In the genomic region with DNA sequence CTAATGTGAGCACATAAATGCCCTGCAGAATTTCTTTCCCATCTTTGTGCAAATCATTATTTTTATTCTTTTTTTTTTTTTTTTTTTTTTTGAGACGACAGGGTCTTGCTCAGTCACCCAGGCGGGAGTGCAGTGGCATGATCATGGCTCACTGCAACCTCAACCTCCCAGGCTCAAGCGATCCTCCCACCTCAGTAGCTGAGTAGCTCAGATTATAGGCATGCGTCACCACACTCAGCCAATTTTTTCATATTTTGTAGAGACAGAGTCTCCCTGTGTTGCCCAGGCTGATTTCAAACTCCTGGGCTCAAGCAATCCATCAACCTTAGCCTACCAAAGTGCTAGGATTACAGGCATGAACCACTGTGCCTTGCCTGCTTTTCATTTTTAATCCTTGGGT, we compare ENCODE assay signal across 23 cellular contexts. TPM values are rescaled to one million over a fixed set of nuclear protein-coding genes. Genes with fewer than 3 reads are reported as not detected.
DNase-seq lines count a peak whose midpoint lies in the region; ATAC-seq, FAIRE-seq and TF ChIP-seq lines count a peak whose summit lies in the region.
"Had no signal": no experiment of that assay in that cellular context is flagged by ENCODE, and none has a peak within 500 bp of the region (broad histone marks: within the 10 kb centered on the region; RNA-seq: fewer than 3 reads in every experiment).

No MANE protein-coding gene starts in this region.

- no peaks in the 10 kb centered on the region for H3K9me3 ChIP-seq in ascending aorta
- H3K9me3 ChIP-seq in psoas muscle: no peaks in the 10 kb centered on the region
- H3K9me3 ChIP-seq in thyroid gland: no peaks in the 10 kb centered on the region
- H3K9me3 ChIP-seq: BLaER1 treated with 17β-estradiol and CSF1 and Interleukin-3, amounts not matched to agents 10 nM and 100 nM; Caco-2 had no signal

- H3K27ac ChIP-seq in ascending aorta (peak overlapping the region; percentile 83 to 86), psoas muscle (peak overlapping the region; percentile 98), thyroid gland (peak overlapping the region; percentile 75 to 86 (median 75))
- H3K27ac ChIP-seq: BLaER1 treated with 17β-estradiol and CSF1 and Interleukin-3, amounts not matched to agents 10 nM and 100 nM had no signal

- H3K36me3 ChIP-seq in ascending aorta (no peaks in the 10 kb centered on the region), psoas muscle (ENCODE audit: insufficient read depth in 1 of 2, low read depth in 1 of 2) (peaks cover 0 to 38% of the 10 kb centered on the region in 2 donors), thyroid gland (no peaks in the 10 kb centered on the region)

- H3K4me1 ChIP-seq in ascending aorta: peaks cover 13 to 47% of the 10 kb centered on the region in 2 donors
- H3K4me1 ChIP-seq in psoas muscle: peaks cover 42% of the 10 kb centered on the region
- peaks cover 25 to 33% of the 10 kb centered on the region in 2 donors for H3K4me1 ChIP-seq in thyroid gland

- DNase-seq in ascending aorta (ENCODE audit: low spot score in 2 of 2): no peak
- peak in 33 of 42 donors; percentile 16 to 78 (median 37) for DNase-seq in head of caudate nucleus
- no peak for DNase-seq in psoas muscle
- DNase-seq in thyroid gland: no peak
- DNase-seq in H54 (ENCODE audit: insufficient read length, low spot score): no peak
- no peak for DNase-seq in AG20443 (ENCODE audit: low spot score)
- no peak for DNase-seq in ecto neural progenitor cell (ENCODE audit: low spot score)
- DNase-seq: Caco-2; CD4-positive, alpha-beta memory T cell; DMS 273 treated with DMSO at 0.1 percent for 48 hours; DND-41; GOT3; MV-4-11; NCI-H1105 treated with DMSO at 0.1 percent for 48 hours; NCI-H1694; NCI-H2081 treated with DMSO at 0.1 percent for 48 hours; NCI-H2171 treated with DMSO at 0.1 percent for 48 hours; NCI-H524 treated with DMSO at 0.1 percent for 48 hours; NCI-H82 had no signal

- intact Hi-C loops in ascending aorta (cut with DNase I): loop anchor here (5.0 kb wide), 1 partner anchor 81 kb away; a partner anchor contains a TSS
- intact Hi-C loops in head of caudate nucleus (cut with DNase I): no loop called here
- intact Hi-C loops in psoas muscle (cut with DNase I): no loop called here
- intact Hi-C loops in thyroid gland (cut with DNase I): no loop called here

- no peak for TF ChIP-seq POLR2A in thyroid gland (IDR thresholded peaks at IDR 0.05)
- TF ChIP-seq POLR2A in H54 (IDR thresholded peaks at IDR 0.05; ENCODE audit: low read depth, low read length): no peak

- TF ChIP-seq CTCF in ascending aorta (IDR thresholded peaks at IDR 0.05): no peak
- TF ChIP-seq CTCF in psoas muscle (IDR thresholded peaks at IDR 0.05): no peak
- no peak for TF ChIP-seq CTCF in thyroid gland (IDR thresholded peaks at IDR 0.05)

- H3K27me3 ChIP-seq in ascending aorta (no peaks in the 10 kb centered on the region), psoas muscle (ENCODE audit: insufficient read depth in 3 of 3, low read length in 2 of 3) (no peaks in the 10 kb centered on the region), thyroid gland (no peaks in the 10 kb centered on the region)

- ATAC-seq in psoas muscle: peak in 1 of 4 donors; percentile 38
- no peak for ATAC-seq in activated CD4-positive, CD25-positive, alpha-beta regulatory T cell treated with anti-CD3 and anti-CD28 coated beads, Interleukin-2, amount 50 U/mL, for 24 hours

- 68 to 83% (median 83%) methylated on average over 3 to 4 of the region's 4 CpGs for WGBS in psoas muscle, 3 donors
- 93 to 95% methylated on average over 4 of the region's 4 CpGs for WGBS in thyroid gland, 2 donors

- no peak for FAIRE-seq in H54 (lab: Jason Lieb, UNC)
- FAIRE-seq: GM12891, RCC 7860 had no signal

- H3K4me3 ChIP-seq in ascending aorta (no peak overlapping the region), psoas muscle (no peak overlapping the region), thyroid gland (replicated peaks in 1 of 3) (no peak overlapping the region)
- H3K4me3 ChIP-seq: BLaER1 treated with 17β-estradiol and CSF1 and Interleukin-3, amounts not matched to agents 10 nM and 100 nM had no signal

RNA-seq across cellular contexts. Expression of a gene that starts 22.9 kb away (rescaled TPM):
- total RNA-seq in ascending aorta: 57.9 TPM
- 100 to 1,000 TPM in 3 of 4 donors, 10 to 100 TPM in 1; 67.6 to 159 (median 139) TPM for total RNA-seq in psoas muscle
- 10 to 100 TPM; 35.1 to 73.2 (median 42.1) TPM for polyA plus RNA-seq in psoas muscle
- total RNA-seq in thyroid gland: 10 to 100 TPM; 55.1 to 86.7 (median 79.6) TPM

Comparison
In these comparisons a context has a peak if more than half of its experiments do, and no peak if none do; other contexts are left out.
1. DNase-seq: peak in head of caudate nucleus (33 of 42); none in ascending aorta (0 of 2), psoas muscle (0 of 2), thyroid gland (0 of 2), H54 (single experiment), AG20443 (single experiment) and ecto neural progenitor cell (single experiment).
2. Peak in every context shown above with its lines, with median percentiles within 50 percentile points of each other: H3K27ac ChIP-seq.